In the genomic region with DNA sequence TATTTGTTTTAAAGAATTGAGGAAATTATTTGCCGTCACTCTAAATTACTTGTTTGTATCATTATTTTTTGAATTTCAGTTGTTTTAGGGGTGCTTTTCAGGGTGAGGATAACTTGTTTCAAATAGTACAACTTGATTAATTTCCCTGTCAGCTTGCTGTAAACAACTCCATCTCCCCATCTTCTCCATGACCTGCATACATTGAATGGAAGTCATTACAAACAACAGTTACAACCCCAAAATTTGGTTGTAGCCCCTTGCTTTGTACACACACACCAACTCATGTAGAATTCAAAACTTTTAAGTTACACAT, we compare ENCODE assay signal across 11 cellular contexts. TPM values are rescaled to one million over a fixed set of nuclear protein-coding genes. Genes with fewer than 3 reads are reported as not detected.
DNase-seq lines count a peak whose midpoint lies in the region; ATAC-seq and TF ChIP-seq lines count a peak whose summit lies in the region.
"Had no signal": no experiment of that assay in that cellular context is flagged by ENCODE, and none has a peak within 500 bp of the region (broad histone marks: within the 10 kb centered on the region; RNA-seq: fewer than 3 reads in every experiment).

No MANE protein-coding gene starts in this region.

- H3K27ac Mint-ChIP-seq in activated CD4-positive, alpha-beta T cell treated with anti-CD3 and anti-CD28 coated beads for 36 hours: no peak overlapping the region
- no peak overlapping the region for H3K27ac Mint-ChIP-seq in T-cell
- H3K27ac Mint-ChIP-seq in stimulated activated memory B cell treated with anti-CD40 and anti-IgM and Interleukin-4, amounts not matched to agents 10 μg/mL and 1 μg/mL and 100 μg/mL, for 72 hours: peak overlapping the region; percentile 74

- intact Hi-C loops in activated CD4-positive, alpha-beta T cell treated with anti-CD3 and anti-CD28 coated beads for 36 hours (cut with DNase I, micrococcal nuclease): loop anchor here in 1 of 2 experiments (2.0 to 5.0 kb wide), 2 partner anchors 901 to 1092 kb away; partner anchors contain the start of genes ANKRD17 and COX18

- no peak for DNase-seq in activated CD4-positive, alpha-beta T cell treated with anti-CD3 and anti-CD28 coated beads for 36 hours
- no peak for DNase-seq in activated CD4-positive, alpha-beta T cell treated with anti-CD3 and anti-CD28 coated beads, Interleukin-2, amount 50 U/mL, for 48 hours
- DNase-seq in T-cell: no peak
- DNase-seq in fibroblast of pulmonary artery (ENCODE audit: low read depth): no peak
- DNase-seq in middle frontal gyrus (ENCODE audit: extremely low spot score, low spot score): no peak
- DNase-seq: activated CD4-positive, alpha-beta T cell treated with anti-CD3 and anti-CD28 coated beads for 48 hours; right cardiac atrium; upper lobe of left lung had no signal

- CTCF ChIA-PET in activated CD4-positive, alpha-beta T cell treated with anti-CD3 and anti-CD28 coated beads for 36 hours (lab: Charles Lee): no interaction called here
- CTCF ChIA-PET in T-cell (lab: Charles Lee): no interaction called here

- peaks cover 19% of the 10 kb centered on the region for H3K4me1 Mint-ChIP-seq in activated CD4-positive, alpha-beta T cell treated with anti-CD3 and anti-CD28 coated beads for 36 hours
- H3K4me1 Mint-ChIP-seq in T-cell: peaks cover 14 to 29% (median 27%) of the 10 kb centered on the region in 3 donors
- peaks cover 20% of the 10 kb centered on the region for H3K4me1 Mint-ChIP-seq in stimulated activated memory B cell treated with anti-CD40 and anti-IgM and Interleukin-4, amounts not matched to agents 10 μg/mL and 1 μg/mL and 100 μg/mL, for 72 hours

- H3K9me3 Mint-ChIP-seq in activated CD4-positive, alpha-beta T cell treated with anti-CD3 and anti-CD28 coated beads for 36 hours (ENCODE audit: low read depth): no peaks in the 10 kb centered on the region
- no peaks in the 10 kb centered on the region for H3K9me3 Mint-ChIP-seq in T-cell
- no peaks in the 10 kb centered on the region for H3K9me3 Mint-ChIP-seq in stimulated activated memory B cell treated with anti-CD40 and anti-IgM and Interleukin-4, amounts not matched to agents 10 μg/mL and 1 μg/mL and 100 μg/mL, for 72 hours

- H3K4me3 Mint-ChIP-seq in activated CD4-positive, alpha-beta T cell treated with anti-CD3 and anti-CD28 coated beads for 36 hours: peak overlapping the region; percentile 91
- peak overlapping the region; percentile 87 to 89 (median 89) for H3K4me3 Mint-ChIP-seq in T-cell
- peak overlapping the region; percentile 84 for H3K4me3 Mint-ChIP-seq in stimulated activated memory B cell treated with anti-CD40 and anti-IgM and Interleukin-4, amounts not matched to agents 10 μg/mL and 1 μg/mL and 100 μg/mL, for 72 hours

- peaks cover 28% of the 10 kb centered on the region for H3K36me3 Mint-ChIP-seq in activated CD4-positive, alpha-beta T cell treated with anti-CD3 and anti-CD28 coated beads for 36 hours (ENCODE audit: low read depth)
- peaks cover 16% of the 10 kb centered on the region for H3K36me3 Mint-ChIP-seq in T-cell
- peaks cover 10% of the 10 kb centered on the region for H3K36me3 Mint-ChIP-seq in stimulated activated memory B cell treated with anti-CD40 and anti-IgM and Interleukin-4, amounts not matched to agents 10 μg/mL and 1 μg/mL and 100 μg/mL, for 72 hours

- peak overlapping the region; percentile 74 for H3K4me3 ChIP-seq in fibroblast of pulmonary artery (replicated peaks; ENCODE audit: low read depth, low read length)

- peaks cover 3% of the 10 kb centered on the region for H3K27me3 Mint-ChIP-seq in activated CD4-positive, alpha-beta T cell treated with anti-CD3 and anti-CD28 coated beads for 36 hours
- H3K27me3 Mint-ChIP-seq in T-cell: no peaks in the 10 kb centered on the region
- no peaks in the 10 kb centered on the region for H3K27me3 Mint-ChIP-seq in stimulated activated memory B cell treated with anti-CD40 and anti-IgM and Interleukin-4, amounts not matched to agents 10 μg/mL and 1 μg/mL and 100 μg/mL, for 72 hours

- no peak for TF ChIP-seq CTCF in fibroblast of pulmonary artery (IDR thresholded peaks at IDR 0.05; ENCODE audit: low read length, missing control alignments)

- ATAC-seq in activated CD4-positive, alpha-beta T cell treated with anti-CD3 and anti-CD28 coated beads for 36 hours: no peak
- ATAC-seq in T-cell (replicated peaks in 1 of 4) (no peak), HG03025 (IDR thresholded peaks at IDR 0.05; ENCODE audit: low FRiP score, unreplicated experiment) (no peak), GM21529 (IDR thresholded peaks at IDR 0.05; ENCODE audit: unreplicated experiment) (no peak)
- no peak for ATAC-seq in stimulated activated memory B cell treated with anti-CD40 and anti-IgM and Interleukin-4, amounts not matched to agents 10 μg/mL and 1 μg/mL and 100 μg/mL, for 72 hours
- ATAC-seq: right cardiac atrium had no signal

- POLR2A ChIA-PET in activated CD4-positive, alpha-beta T cell treated with anti-CD3 and anti-CD28 coated beads for 36 hours (lab: Charles Lee): no interaction called here
- POLR2A ChIA-PET in T-cell (lab: Charles Lee): no interaction called here

RNA-seq across cellular contexts. Expression of gene MTHFD2L, which starts 1.4 kb away (rescaled TPM):
- total RNA-seq in activated CD4-positive, alpha-beta T cell treated with anti-CD3 and anti-CD28 coated beads for 36 hours: 1 to 10 TPM; 6.4 to 6.9 TPM
- 1 to 10 TPM; 7.2 to 9.8 (median 7.9) TPM for total RNA-seq in T-cell
